In the genomic region with DNA sequence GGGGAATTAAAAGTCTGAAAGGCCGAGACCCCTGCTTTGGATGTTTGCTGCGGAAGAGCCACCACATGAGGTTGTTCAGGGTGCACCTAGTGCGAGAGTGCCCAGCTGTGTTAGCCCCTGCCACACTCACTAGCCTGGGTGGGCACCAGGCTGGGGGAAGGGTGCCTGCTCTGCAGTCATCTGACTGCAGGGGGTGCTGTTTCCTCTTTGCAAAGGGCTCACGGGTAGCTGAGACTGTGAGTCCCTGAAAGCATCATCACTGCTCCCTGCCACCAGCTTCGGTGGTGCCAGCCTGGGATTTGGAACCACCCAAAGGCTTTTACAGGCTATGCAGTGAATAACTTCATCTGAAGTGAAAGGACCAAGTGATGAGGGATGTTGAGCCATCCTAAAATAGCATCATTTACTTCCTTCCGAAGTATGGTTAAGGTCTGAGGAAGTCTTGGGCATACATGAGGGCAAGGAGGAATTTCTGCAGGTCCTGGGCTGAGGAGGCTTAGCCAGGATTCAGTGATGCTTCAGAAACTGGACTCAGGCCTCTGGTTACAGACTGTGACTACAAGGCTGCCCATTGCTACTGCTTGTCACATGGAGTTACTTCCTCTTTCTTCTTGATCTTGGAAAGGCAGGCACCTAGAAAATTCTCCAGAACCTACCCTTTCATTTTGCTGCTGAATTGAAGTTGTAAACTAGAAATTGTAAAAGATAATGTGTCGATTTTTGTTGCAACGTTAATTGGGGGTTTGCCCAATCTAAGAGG, we compare ENCODE assay signal across 10 cellular contexts.
A peak's percentile ranks its signal among the peaks of the same experiment; 100 is the strongest.
DNase-seq lines count a peak whose midpoint lies in the region; ATAC-seq and TF ChIP-seq lines count a peak whose summit lies in the region.
"Had no signal": no experiment of that assay in that cellular context is flagged by ENCODE, and none has a peak within 500 bp of the region (broad histone marks: within the 10 kb centered on the region; RNA-seq: fewer than 3 reads in every experiment).

No MANE protein-coding gene starts in this region.

- H3K27me3 Mint-ChIP-seq in activated CD8-positive, alpha-beta T cell treated with anti-CD3 and anti-CD28 coated beads for 36 hours = no peaks in the 10 kb centered on the region
- H3K27me3 Mint-ChIP-seq in activated CD8-positive, alpha-beta T cell treated with anti-CD3 and anti-CD28 coated beads, Interleukin-2, amount 10 ng/mL, durations not matched to agents 7 days and 5 days (ENCODE audit: low read depth) = no peaks in the 10 kb centered on the region
- H3K27me3 Mint-ChIP-seq in HFFc6 (ENCODE audit: insufficient read depth) = no peaks in the 10 kb centered on the region

- POLR2A ChIA-PET in activated CD8-positive, alpha-beta T cell treated with anti-CD3 and anti-CD28 coated beads for 36 hours (lab: Charles Lee) = no interaction called here
- POLR2A ChIA-PET in activated CD8-positive, alpha-beta T cell treated with anti-CD3 and anti-CD28 coated beads, Interleukin-2, amount 10 ng/mL, durations not matched to agents 7 days and 5 days (lab: Charles Lee) = no interaction called here
- POLR2A ChIA-PET in SK-N-SH (lab: Yijun Ruan, JAX) = no interaction called here

- H3K27me3 ChIP-seq in SK-N-SH (ENCODE audit: insufficient read depth) (no peaks in the 10 kb centered on the region), osteoblast (ENCODE audit: insufficient read depth, low read length) (no peaks in the 10 kb centered on the region)

- H3K4me1 ChIP-seq in SK-N-SH (ENCODE audit: control insufficient read depth in 1 of 2, insufficient read depth in 2 of 2, low read depth in 1 of 2, low read length in 1 of 2) (no peaks in the 10 kb centered on the region), osteoblast (ENCODE audit: insufficient read depth, low read length) (no peaks in the 10 kb centered on the region)

- WGBS in SK-N-SH (ENCODE audit: low lambda C conversion rate) = 4% methylated on average over 7 of the region's 8 CpGs

- H3K36me3 Mint-ChIP-seq in activated CD8-positive, alpha-beta T cell treated with anti-CD3 and anti-CD28 coated beads for 36 hours (ENCODE audit: low read depth) = no peaks in the 10 kb centered on the region
- no peaks in the 10 kb centered on the region for H3K36me3 Mint-ChIP-seq in activated CD8-positive, alpha-beta T cell treated with anti-CD3 and anti-CD28 coated beads, Interleukin-2, amount 10 ng/mL, durations not matched to agents 7 days and 5 days (ENCODE audit: low read depth)
- H3K36me3 Mint-ChIP-seq in HFFc6 (ENCODE audit: low read depth) = no peaks in the 10 kb centered on the region
- H3K36me3 Mint-ChIP-seq: CD8-positive, alpha-beta T cell; IgD-negative memory B cell had no signal

- no peaks in the 10 kb centered on the region for H3K79me2 ChIP-seq in SK-N-SH (ENCODE audit: insufficient read depth)
- no peaks in the 10 kb centered on the region for H3K79me2 ChIP-seq in osteoblast (ENCODE audit: insufficient read depth, low read length)

- TF ChIP-seq EP300 in SK-N-SH (IDR thresholded peaks at IDR 0.05; ENCODE audit: borderline replicate concordance in 1 of 2, low read depth in 1 of 2, low read length in 1 of 2) = no peak

- no peaks in the 10 kb centered on the region for H3K9me2 ChIP-seq in SK-N-SH

- H3K27ac ChIP-seq in SK-N-SH (ENCODE audit: low read depth in 2 of 2, low read length in 1 of 2) (no peak overlapping the region), osteoblast (ENCODE audit: low read depth, low read length) (no peak overlapping the region)

- no peaks in the 10 kb centered on the region for H4K20me1 ChIP-seq in SK-N-SH (ENCODE audit: insufficient read depth)
- no peaks in the 10 kb centered on the region for H4K20me1 ChIP-seq in osteoblast (ENCODE audit: insufficient read depth, low read length)

- H3K4me1 Mint-ChIP-seq in activated CD8-positive, alpha-beta T cell treated with anti-CD3 and anti-CD28 coated beads for 36 hours (ENCODE audit: low read depth) = no peaks in the 10 kb centered on the region
- no peaks in the 10 kb centered on the region for H3K4me1 Mint-ChIP-seq in activated CD8-positive, alpha-beta T cell treated with anti-CD3 and anti-CD28 coated beads, Interleukin-2, amount 10 ng/mL, durations not matched to agents 7 days and 5 days (ENCODE audit: low read depth)
- H3K4me1 Mint-ChIP-seq in HFFc6 (ENCODE audit: low read depth) = no peaks in the 10 kb centered on the region

- ATAC-seq in activated CD8-positive, alpha-beta T cell treated with anti-CD3 and anti-CD28 coated beads for 36 hours = no peak
- no peak for ATAC-seq in activated CD8-positive, alpha-beta T cell treated with anti-CD3 and anti-CD28 coated beads, Interleukin-2, amount 10 ng/mL, durations not matched to agents 7 days and 5 days
- ATAC-seq: CD8-positive, alpha-beta T cell had no signal

- intact Hi-C loops in activated CD8-positive, alpha-beta T cell treated with anti-CD3 and anti-CD28 coated beads for 36 hours (cut with micrococcal nuclease) = no loop called here

- H3K4me3 Mint-ChIP-seq in activated CD8-positive, alpha-beta T cell treated with anti-CD3 and anti-CD28 coated beads for 36 hours = no peak overlapping the region
- no peak overlapping the region for H3K4me3 Mint-ChIP-seq in activated CD8-positive, alpha-beta T cell treated with anti-CD3 and anti-CD28 coated beads, Interleukin-2, amount 10 ng/mL, durations not matched to agents 7 days and 5 days
- no peak overlapping the region for H3K4me3 Mint-ChIP-seq in HFFc6
- H3K4me3 Mint-ChIP-seq: CD8-positive, alpha-beta T cell had no signal

- H3K9ac ChIP-seq in SK-N-SH = no peak overlapping the region

- no peak for TF ChIP-seq CTCF in activated CD8-positive, alpha-beta T cell treated with anti-CD3 and anti-CD28 coated beads for 36 hours (IDR thresholded peaks at IDR 0.05)
- TF ChIP-seq CTCF in HFFc6 (IDR thresholded peaks at IDR 0.05) (peak; percentile 43), SK-N-SH (IDR thresholded peaks at IDR 0.05) (peak; percentile 47; the same call in 1 of the 2 replicates), osteoblast (IDR thresholded peaks at IDR 0.05; ENCODE audit: extremely low read depth, low read depth, low read length) (peak; percentile 14)

- H3K27ac Mint-ChIP-seq in activated CD8-positive, alpha-beta T cell treated with anti-CD3 and anti-CD28 coated beads for 36 hours = no peak overlapping the region
- no peak overlapping the region for H3K27ac Mint-ChIP-seq in activated CD8-positive, alpha-beta T cell treated with anti-CD3 and anti-CD28 coated beads, Interleukin-2, amount 10 ng/mL, durations not matched to agents 7 days and 5 days
- H3K27ac Mint-ChIP-seq in HFFc6 = no peak overlapping the region
- H3K27ac Mint-ChIP-seq: CD8-positive, alpha-beta T cell had no signal

- H3K4me3 ChIP-seq in SK-N-SH (ENCODE audit: low read depth in 2 of 2, low read length in 1 of 2) (no peak overlapping the region), osteoblast (ENCODE audit: insufficient read depth, low read length) (no peak overlapping the region)

- no peaks in the 10 kb centered on the region for H3K36me3 ChIP-seq in SK-N-SH (replicated peaks in 1 of 2; ENCODE audit: control insufficient read depth in 1 of 2, insufficient read depth in 2 of 2, low read length in 1 of 2)
- H3K36me3 ChIP-seq in osteoblast (ENCODE audit: insufficient read depth, low read length) = no peaks in the 10 kb centered on the region

- H2AFZ ChIP-seq in SK-N-SH (ENCODE audit: low read depth) = no peak overlapping the region
- no peak overlapping the region for H2AFZ ChIP-seq in osteoblast (ENCODE audit: low read length)

- H3K9me3 ChIP-seq in SK-N-SH = no peaks in the 10 kb centered on the region
- H3K9me3 ChIP-seq in osteoblast (ENCODE audit: low read depth, low read length) = no peaks in the 10 kb centered on the region

- H3F3A ChIP-seq in SK-N-SH (replicated peaks; ENCODE audit: insufficient read depth) = no peaks in the 10 kb centered on the region

- DNase-seq in activated CD8-positive, alpha-beta T cell treated with anti-CD3 and anti-CD28 coated beads for 36 hours = peak; percentile 10
- DNase-seq in activated CD8-positive, alpha-beta T cell treated with anti-CD3 and anti-CD28 coated beads, Interleukin-2, amount 10 ng/mL, durations not matched to agents 7 days and 5 days = no peak
- DNase-seq in HFFc6 (no peak), SK-N-SH (peak; percentile 25), osteoblast (ENCODE audit: insufficient read length, low spot score, missing footprints) (peak; percentile 21), NCI-H1436 (lab: John Stamatoyannopoulos, UW) (no peak), SKM-1 treated with dmso at 0.1 percent for 144 hours (lab: John Stamatoyannopoulos, UW; ENCODE audit: unreplicated experiment) (no peak)
- no peak for DNase-seq in activated CD4-positive, CD25-positive, alpha-beta regulatory T cell treated with anti-CD3 and anti-CD28 coated beads, Interleukin-2, amount 50 U/mL, for 72 hours
- DNase-seq: CD8-positive, alpha-beta T cell had no signal

- H3K4me2 ChIP-seq in SK-N-SH (no peak overlapping the region), osteoblast (ENCODE audit: insufficient read depth, low read length) (no peak overlapping the region)

- CTCF ChIA-PET in activated CD8-positive, alpha-beta T cell treated with anti-CD3 and anti-CD28 coated beads for 36 hours (lab: Charles Lee) = no interaction called here
- CTCF ChIA-PET in activated CD8-positive, alpha-beta T cell treated with anti-CD3 and anti-CD28 coated beads, Interleukin-2, amount 10 ng/mL, durations not matched to agents 7 days and 5 days (lab: Charles Lee) = no interaction called here
- CTCF ChIA-PET in SK-N-SH (lab: Yijun Ruan, JAX) = interaction anchor here (0.6 to 1.4 kb wide), 4 partner anchors 9 to 272 kb away, joined by 3 to 6 read pairs (median 4); no protein-coding TSS in a partner anchor

- H3K9me3 Mint-ChIP-seq in activated CD8-positive, alpha-beta T cell treated with anti-CD3 and anti-CD28 coated beads for 36 hours = no peaks in the 10 kb centered on the region
- no peaks in the 10 kb centered on the region for H3K9me3 Mint-ChIP-seq in activated CD8-positive, alpha-beta T cell treated with anti-CD3 and anti-CD28 coated beads, Interleukin-2, amount 10 ng/mL, durations not matched to agents 7 days and 5 days (ENCODE audit: insufficient read depth)
- H3K9me3 Mint-ChIP-seq in HFFc6 = no peaks in the 10 kb centered on the region
- H3K9me3 Mint-ChIP-seq: CD8-positive, alpha-beta T cell; IgD-negative memory B cell had no signal

- peak; percentile 27; the same call in 1 of the 2 replicates for TF ChIP-seq RAD21 in SK-N-SH (IDR thresholded peaks at IDR 0.05; ENCODE audit: low read length)

TF ChIP-seq in SK-N-SH, 30 proteins besides CTCF, POLR2A, EP300 and RAD21 (continues in another document):
- TF ChIP-seq, protein P1, sequence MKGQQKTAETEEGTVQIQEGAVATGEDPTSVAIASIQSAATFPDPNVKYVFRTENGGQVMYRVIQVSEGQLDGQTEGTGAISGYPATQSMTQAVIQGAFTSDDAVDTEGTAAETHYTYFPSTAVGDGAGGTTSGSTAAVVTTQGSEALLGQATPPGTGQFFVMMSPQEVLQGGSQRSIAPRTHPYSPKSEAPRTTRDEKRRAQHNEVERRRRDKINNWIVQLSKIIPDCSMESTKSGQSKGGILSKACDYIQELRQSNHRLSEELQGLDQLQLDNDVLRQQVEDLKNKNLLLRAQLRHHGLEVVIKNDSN (IDR thresholded peaks at IDR 0.05; ENCODE audit: borderline replicate concordance, low read depth) = no peak
- TF ChIP-seq SMC3 (IDR thresholded peaks at IDR 0.05; ENCODE audit: low read depth, low read length) (peak; percentile 9; the same call in 1 of the 2 replicates), MXI1 (IDR thresholded peaks at IDR 0.05; ENCODE audit: low read depth, low read length) (no peak), GABPA (IDR thresholded peaks at IDR 0.05; ENCODE audit: low read depth) (no peak)

Comparison
In these comparisons a context has a peak if more than half of its experiments do, and no peak if none do; other contexts are left out.
1. DNase-seq: peak in activated CD8-positive, alpha-beta T cell treated with anti-CD3 and anti-CD28 coated beads for 36 hours (single experiment), SK-N-SH (single experiment) and osteoblast (single experiment); none in activated CD8-positive, alpha-beta T cell treated with anti-CD3 and anti-CD28 coated beads, Interleukin-2, amount 10 ng/mL, durations not matched to agents 7 days and 5 days (single experiment), HFFc6 (single experiment), NCI-H1436 (single experiment), activated CD4-positive, CD25-positive, alpha-beta regulatory T cell treated with anti-CD3 and anti-CD28 coated beads, Interleukin-2, amount 50 U/mL, for 72 hours (single experiment) and SKM-1 treated with dmso at 0.1 percent for 144 hours (single experiment).